In the genomic region with DNA sequence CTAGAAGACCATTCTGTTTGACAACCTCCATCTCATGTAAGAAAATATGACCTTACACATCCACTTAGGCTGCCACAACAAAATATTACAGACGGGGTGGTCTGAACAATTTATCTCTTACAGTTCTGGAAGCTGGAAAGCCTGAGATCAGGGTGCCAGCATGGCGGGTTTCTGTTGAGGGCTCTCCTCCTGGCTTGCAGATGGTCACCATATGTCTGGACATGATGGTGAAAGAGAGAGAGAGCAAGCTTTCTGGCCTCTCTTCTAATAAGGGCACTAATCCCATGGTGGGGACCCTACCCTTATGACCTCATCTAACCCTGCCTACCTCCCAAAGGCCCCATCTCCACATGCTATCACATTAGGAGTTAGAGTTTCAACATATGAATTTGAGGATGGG, we compare ENCODE assay signal across 24 cellular contexts.
"Had no signal": no experiment of that assay in that cellular context is flagged by ENCODE, and none has a peak within 500 bp of the region (broad histone marks: within the 10 kb centered on the region; RNA-seq: fewer than 3 reads in every experiment).

No MANE protein-coding gene starts in this region.

- H3K9me3 ChIP-seq: pancreas, prostate gland, transverse colon had no signal

- H3K36me3 ChIP-seq: breast epithelium, prostate gland, transverse colon had no signal

- H3K4me3 ChIP-seq: breast epithelium, esophagus squamous epithelium, left ventricle myocardium inferior, lung, pancreas, prostate gland, smooth muscle cell, transverse colon had no signal

- H3K27ac Mint-ChIP-seq: activated CD4-positive, alpha-beta T cell treated with anti-CD3 and anti-CD28 coated beads for 36 hours; activated naive CD4-positive, alpha-beta T cell treated with anti-CD3 and anti-CD28 coated beads, Interleukin-2, amount 50 U/mL, for 72 hours; activated T-helper 17 cell treated with anti-CD3 and anti-CD28 coated beads, Interleukin-2, amount 50 U/mL, for 72 hours; naive B cell; T-cell had no signal

- H3K4me3 Mint-ChIP-seq: activated CD4-positive, alpha-beta T cell treated with anti-CD3 and anti-CD28 coated beads for 36 hours; activated T-cell treated with anti-CD3 and anti-CD28 coated beads, Interleukin-2, amount 50 U/mL, for 4 hours; activated T-helper 17 cell treated with anti-CD3 and anti-CD28 coated beads, Interleukin-2, amount 50 U/mL, for 72 hours; central memory CD8-positive, alpha-beta T cell; naive B cell; T-cell had no signal

- H3K27me3 ChIP-seq: breast epithelium, esophagus squamous epithelium, pancreas, transverse colon had no signal

- H3K36me3 Mint-ChIP-seq: activated naive CD4-positive, alpha-beta T cell treated with anti-CD3 and anti-CD28 coated beads, Interleukin-2, amount 50 U/mL, for 72 hours had no signal

- H3K4me1 Mint-ChIP-seq: activated CD4-positive, alpha-beta T cell treated with anti-CD3 and anti-CD28 coated beads for 36 hours; activated T-helper 17 cell treated with anti-CD3 and anti-CD28 coated beads, Interleukin-2, amount 50 U/mL, for 72 hours; central memory CD8-positive, alpha-beta T cell; naive B cell; T-cell had no signal

- H3K27me3 Mint-ChIP-seq: activated CD4-positive, alpha-beta T cell treated with anti-CD3 and anti-CD28 coated beads for 36 hours; activated T-helper 17 cell treated with anti-CD3 and anti-CD28 coated beads, Interleukin-2, amount 50 U/mL, for 72 hours; naive B cell; T-cell had no signal

- H3K4me1 ChIP-seq: breast epithelium, left ventricle myocardium inferior, pancreas, prostate gland, transverse colon had no signal

- ATAC-seq: activated CD4-positive, alpha-beta T cell treated with anti-CD3 and anti-CD28 coated beads for 36 hours; activated naive CD4-positive, alpha-beta T cell treated with anti-CD3 and anti-CD28 coated beads, Interleukin-2, amount 50 U/mL, for 72 hours; activated T-cell treated with anti-CD3 and anti-CD28 coated beads, Interleukin-2, amount 50 U/mL, for 4 hours; activated T-helper 17 cell treated with anti-CD3 and anti-CD28 coated beads, Interleukin-2, amount 50 U/mL, for 72 hours; pancreas; T-cell had no signal

- H3K9me3 Mint-ChIP-seq: activated T-helper 17 cell treated with anti-CD3 and anti-CD28 coated beads, Interleukin-2, amount 50 U/mL, for 72 hours; central memory CD8-positive, alpha-beta T cell had no signal

- H3K27ac ChIP-seq: breast epithelium, esophagus squamous epithelium, left ventricle myocardium inferior, pancreas, prostate gland, transverse colon had no signal

- H3K4me2 ChIP-seq: smooth muscle cell had no signal

- DNase-seq: activated CD4-positive, alpha-beta T cell treated with anti-CD3 and anti-CD28 coated beads for 36 hours; activated CD4-positive, alpha-beta T cell treated with anti-CD3 and anti-CD28 coated beads, Interleukin-2, amount 50 U/mL, for 4 hours; activated CD4-positive, CD25-positive, alpha-beta regulatory T cell; activated naive CD4-positive, alpha-beta T cell; activated T-cell treated with anti-CD3 and anti-CD28 coated beads, Interleukin-2, amount 50 U/mL, for 4 hours; dermis blood vessel endothelial cell; effector CD4-positive, alpha-beta T cell; esophagus squamous epithelium; left ventricle myocardium inferior; naive B cell; retina; stimulated activated CD4-positive, alpha-beta T cell treated with anti-CD3 and anti-CD28 coated beads, Interleukin-15, amount 100 ng/mL, for 24 hours; stimulated activated CD4-positive, alpha-beta T cell treated with anti-CD3 and anti-CD28 coated beads, Interleukin-2, amount 100 ng/mL, for 24 hours; stimulated activated naive CD4-positive, alpha-beta T cell; transverse colon had no signal
